Comparison of ENCODE assay signal across 8 cellular contexts in the genomic region with DNA sequence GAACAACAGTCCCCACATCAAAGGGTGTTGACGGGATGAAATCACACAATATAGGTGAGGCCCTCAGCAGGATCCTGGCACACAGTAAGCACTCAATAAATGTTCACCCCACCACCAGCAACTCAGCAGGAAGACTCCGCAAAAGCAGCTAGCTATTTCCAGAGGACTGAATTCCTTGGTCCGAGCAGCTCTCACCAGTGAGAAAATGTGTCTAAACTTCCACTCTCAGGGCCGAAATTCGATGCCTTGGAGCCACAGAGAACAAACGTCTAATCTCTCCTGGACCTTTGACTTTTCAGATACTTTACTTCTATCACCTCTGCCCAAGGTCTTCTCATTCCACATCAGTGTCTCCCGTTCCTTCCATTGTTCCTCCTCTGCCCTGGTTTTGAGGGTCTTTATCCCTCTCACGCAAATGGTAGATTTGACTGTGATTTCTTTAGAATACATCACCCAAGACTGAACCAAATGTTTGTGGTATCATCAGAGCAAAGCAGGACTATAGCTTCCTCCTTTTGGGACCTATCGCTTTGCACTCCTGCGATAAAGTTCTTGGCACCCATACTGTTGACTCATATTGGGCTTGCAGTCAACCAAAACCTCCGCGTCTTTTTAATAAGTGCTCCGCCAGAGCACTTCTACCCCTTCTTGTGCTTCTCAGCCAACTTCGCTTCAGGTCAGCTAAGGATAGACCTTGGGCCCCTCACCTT. TPM values are rescaled to one million over a fixed set of nuclear protein-coding genes. Genes with fewer than 3 reads are reported as not detected.
DNase-seq lines count a peak whose midpoint lies in the region; ATAC-seq and TF ChIP-seq lines count a peak whose summit lies in the region.

No MANE protein-coding gene starts in this region.

- no peaks in the 10 kb centered on the region for H3K27me3 Mint-ChIP-seq in T-helper 1 cell treated with Interleukin-12 subunit alpha and Interleukin-12 subunit beta and Interleukin-4 antibody, amounts not matched to agents 30 μg/mL and 1 μg/mL, for 36 hours (ENCODE audit: low read depth)

- peak overlapping the region; percentile 96 for H3K27ac ChIP-seq in Panc1 (ENCODE audit: low read length)
- H3K27ac ChIP-seq in esophagus muscularis mucosa (replicated peaks in 1 of 4) = peak overlapping the region in 3 of 4 donors; percentile 98 to 100 (median 98)

- H3K4me1 ChIP-seq in Panc1 (ENCODE audit: control insufficient read depth, insufficient read depth, low read length) = peaks cover 45% of the 10 kb centered on the region
- H3K4me1 ChIP-seq in esophagus muscularis mucosa = peaks cover 43 to 53% (median 47%) of the 10 kb centered on the region in 4 donors
- H3K4me1 ChIP-seq in skeletal muscle satellite cell (ENCODE audit: control insufficient read depth, insufficient read depth, low read length) = peaks cover 33% of the 10 kb centered on the region

- peak overlapping the region; percentile 84 for H3K4me3 Mint-ChIP-seq in T-helper 1 cell treated with Interleukin-12 subunit alpha and Interleukin-12 subunit beta and Interleukin-4 antibody, amounts not matched to agents 30 μg/mL and 1 μg/mL, for 36 hours

- no peaks in the 10 kb centered on the region for H3K9me3 ChIP-seq in Panc1 (ENCODE audit: control insufficient read depth, insufficient read depth, low read depth, low read length)
- no peaks in the 10 kb centered on the region for H3K9me3 ChIP-seq in esophagus muscularis mucosa
- H3K9me3 ChIP-seq in skeletal muscle satellite cell (replicated peaks; ENCODE audit: low read length) = no peaks in the 10 kb centered on the region

- ATAC-seq in Panc1 (peak; percentile 57), GM18867 (IDR thresholded peaks at IDR 0.05; ENCODE audit: unreplicated experiment) (no peak), GM21526 (IDR thresholded peaks at IDR 0.05; ENCODE audit: low FRiP score, unreplicated experiment) (no peak), HG02884 (IDR thresholded peaks at IDR 0.05; ENCODE audit: unreplicated experiment) (no peak)

- peaks cover 37% of the 10 kb centered on the region for H3K4me1 Mint-ChIP-seq in T-helper 1 cell treated with Interleukin-12 subunit alpha and Interleukin-12 subunit beta and Interleukin-4 antibody, amounts not matched to agents 30 μg/mL and 1 μg/mL, for 36 hours (ENCODE audit: low read depth)

- no peaks in the 10 kb centered on the region for H3K9me3 Mint-ChIP-seq in T-helper 1 cell treated with Interleukin-12 subunit alpha and Interleukin-12 subunit beta and Interleukin-4 antibody, amounts not matched to agents 30 μg/mL and 1 μg/mL, for 36 hours

- peak overlapping the region; percentile 67 for H3K9ac ChIP-seq in skeletal muscle satellite cell (ENCODE audit: low read depth, low read length)

- H3K36me3 ChIP-seq in Panc1 (ENCODE audit: control insufficient read depth, insufficient read depth, low read length) = peaks cover 8% of the 10 kb centered on the region; the same call in 1 of the 2 replicates
- no peaks in the 10 kb centered on the region for H3K36me3 ChIP-seq in esophagus muscularis mucosa
- H3K36me3 ChIP-seq in skeletal muscle satellite cell (ENCODE audit: insufficient read depth, low read length) = peaks cover 3% of the 10 kb centered on the region

- no peak for TF ChIP-seq CTCF in Panc1 (IDR thresholded peaks at IDR 0.05)
- no peak for TF ChIP-seq CTCF in esophagus muscularis mucosa (IDR thresholded peaks at IDR 0.05)

- in situ Hi-C loops in Panc1 (cut with HindIII; ENCODE audit: low pct_unique_long_range_greater_than_20kb, low sequenced_read_pairs) = no loop called here

- intact Hi-C loops in Panc1 (cut with micrococcal nuclease; ENCODE audit: unreplicated experiment) = loop anchor here (1.0 to 5.0 kb wide), 2 partner anchors 35 to 48 kb away; no protein-coding TSS in a partner anchor
- intact Hi-C loops in esophagus muscularis mucosa (cut with DNase I) = loop anchor here (5.0 kb wide), 3 partner anchors 48 to 277 kb away; partner anchors contain the start of gene CNNM2

- POLR2A ChIA-PET in Panc1 (lab: Charles Lee) = interaction anchor here (0.7 to 1.3 kb wide), 2 partner anchors 37 to 38 kb away, joined by 3 to 4 read pairs; no protein-coding TSS in a partner anchor

- H3K36me3 Mint-ChIP-seq in T-helper 1 cell treated with Interleukin-12 subunit alpha and Interleukin-12 subunit beta and Interleukin-4 antibody, amounts not matched to agents 30 μg/mL and 1 μg/mL, for 36 hours (ENCODE audit: low read depth) = peaks cover 12% of the 10 kb centered on the region

- no peak for TF ChIP-seq EP300 in esophagus muscularis mucosa (IDR thresholded peaks at IDR 0.05)

- peak overlapping the region; percentile 80 for H3K27ac Mint-ChIP-seq in T-helper 1 cell treated with Interleukin-12 subunit alpha and Interleukin-12 subunit beta and Interleukin-4 antibody, amounts not matched to agents 30 μg/mL and 1 μg/mL, for 36 hours

- CTCF ChIA-PET in Panc1 (lab: Charles Lee) = interaction anchor here (0.6 to 3.5 kb wide), 2 partner anchors 45 to 48 kb away, joined by 11 to 15 read pairs; no protein-coding TSS in a partner anchor

- DNase-seq in T-helper 1 cell (no peak), Panc1 (ENCODE audit: low read depth, low spot score) (no peak), esophagus muscularis mucosa (ENCODE audit: extremely low spot score) (no peak)

- H3K27me3 ChIP-seq in Panc1 (ENCODE audit: control insufficient read depth, insufficient read depth, low read length) (no peaks in the 10 kb centered on the region), esophagus muscularis mucosa (no peaks in the 10 kb centered on the region), skeletal muscle satellite cell (ENCODE audit: control insufficient read depth, insufficient read depth, low read length) (no peaks in the 10 kb centered on the region)

- H3K4me3 ChIP-seq in Panc1 (ENCODE audit: low read depth in 2 of 2, low read length in 2 of 2) = peak overlapping the region; percentile 33 to 58
- H3K4me3 ChIP-seq in esophagus muscularis mucosa = peak overlapping the region in 2 of 4 donors; percentile 99 to 100
- H3K4me3 ChIP-seq in skeletal muscle satellite cell (ENCODE audit: low read length) = peak overlapping the region; percentile 67

- TF ChIP-seq POLR2A in esophagus muscularis mucosa (IDR thresholded peaks at IDR 0.05; ENCODE audit: low read depth) = no peak

- WGBS in esophagus muscularis mucosa = 70% methylated on average over 14 of the region's 14 CpGs

- H3K4me2 ChIP-seq in skeletal muscle satellite cell (ENCODE audit: low read length) = peak overlapping the region; percentile 84

- TSS peak; percentile 81 for BruUV-seq in Panc1 (replicated peaks; lab: Mats Ljungman, UMichigan)

RNA-seq across cellular contexts. Expression of gene NT5C2, which starts 0.9 kb away (rescaled TPM):
- total RNA-seq in Panc1 (2021; ENCODE audit: unreplicated experiment) (150 TPM), esophagus muscularis mucosa (10 to 100 TPM; 49.3 to 85.3 (median 66.0) TPM)
- 85.3 TPM for polyA plus RNA-seq in Panc1 (2012; ENCODE audit: insufficient read length)
- 22.1 and 35.4 TPM in 2 replicates for total RNA-seq in skeletal muscle satellite cell (2012; rRNA removed)

RNA-seq across cellular contexts. Expression of gene RPEL1, which starts 51.7 kb away (rescaled TPM):
- total RNA-seq in Panc1 (2021; ENCODE audit: unreplicated experiment) = 0.10 TPM
- polyA plus RNA-seq in Panc1 (2012; ENCODE audit: insufficient read length) = 0.19 TPM
- under 1 TPM in 1 of 4 donors, not detected in 3; 0.17 TPM for total RNA-seq in esophagus muscularis mucosa
- total RNA-seq in skeletal muscle satellite cell (2012; rRNA removed) = under 0.01 and 0.25 TPM in 2 replicates
